ENCODE assay signal across 14 cellular contexts in the genomic region with DNA sequence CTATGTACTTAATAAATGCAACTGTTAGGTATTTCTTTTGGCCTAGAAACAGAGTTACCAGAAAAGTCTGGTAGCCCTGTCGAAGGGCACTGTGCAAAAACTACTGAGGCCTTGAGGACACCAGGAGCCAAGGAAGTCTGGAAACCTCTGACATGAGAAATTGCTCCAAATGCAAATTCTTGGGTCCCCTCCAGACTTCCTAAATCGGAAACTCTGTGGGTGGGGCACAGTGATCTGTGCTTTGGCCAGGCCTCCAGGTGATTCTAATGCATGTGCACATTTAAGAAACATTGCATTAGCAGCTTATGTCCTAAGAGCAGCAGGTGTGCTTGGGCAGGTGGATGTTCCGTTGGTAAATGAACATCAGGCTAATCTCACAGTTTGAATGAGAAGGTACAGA. TPM values are rescaled to one million over a fixed set of nuclear protein-coding genes. Genes with fewer than 3 reads are reported as not detected.
A peak's percentile ranks its signal among the peaks of the same experiment; 100 is the strongest.
DNase-seq lines count a peak whose midpoint lies in the region; ATAC-seq and TF ChIP-seq lines count a peak whose summit lies in the region.
"Had no signal": no experiment of that assay in that cellular context is flagged by ENCODE, and none has a peak within 500 bp of the region (broad histone marks: within the 10 kb centered on the region; RNA-seq: fewer than 3 reads in every experiment).

No MANE protein-coding gene starts in this region.

- no peak for TF ChIP-seq POLR2A in esophagus muscularis mucosa (IDR thresholded peaks at IDR 0.05; ENCODE audit: low read depth)

- no peaks in the 10 kb centered on the region for H3K9me3 ChIP-seq in cardiac muscle cell (ENCODE audit: low read depth)
- peaks cover 0 to 5% (median 0%) of the 10 kb centered on the region in 4 donors for H3K9me3 ChIP-seq in esophagus muscularis mucosa

- H3K4me3 Mint-ChIP-seq in osteocyte (ENCODE audit: unreplicated experiment), result no peak overlapping the region
- H3K4me3 Mint-ChIP-seq: activated CD4-positive, alpha-beta memory T cell treated with anti-CD3 and anti-CD28 coated beads for 36 hours; mesothelial cell of epicardium had no signal

- H3K9me3 Mint-ChIP-seq in osteocyte (ENCODE audit: unreplicated experiment), result peaks cover 29% of the 10 kb centered on the region

- DNase-seq in cardiac muscle cell (ENCODE audit: low read depth in 1 of 2, low spot score in 1 of 2) (no peak), Right ventricle myocardium inferior (ENCODE audit: missing footprints) (no peak), esophagus muscularis mucosa (ENCODE audit: extremely low spot score) (no peak), osteocyte (ENCODE audit: extremely low spot score, unreplicated experiment) (no peak), sciatic nerve (ENCODE audit: low spot score) (no peak), cortex of kidney (lab: John Stamatoyannopoulos, UW) (no peak), NCI-H446 treated with DMSO at 0.1 percent for 48 hours (lab: John Stamatoyannopoulos, UW) (no peak)
- DNase-seq: activated CD4-positive, alpha-beta memory T cell treated with anti-CD3 and anti-CD28 coated beads for 36 hours; Caco-2; GDM1; NK-92 treated with Interleukin-12 subunit alpha and Interleukin-12 subunit beta, amount 100 ng/mL, for 24 hours had no signal

- intact Hi-C loops in Right ventricle myocardium inferior (cut with DNase I), result no loop called here
- intact Hi-C loops in esophagus muscularis mucosa (cut with DNase I), result loop anchor here (10.0 kb wide), 1 partner anchor 289 kb away; no protein-coding TSS in a partner anchor
- intact Hi-C loops in sciatic nerve (cut with DNase I), result no loop called here

- no peaks in the 10 kb centered on the region for H3K27me3 Mint-ChIP-seq in osteocyte (ENCODE audit: unreplicated experiment)

- H3K4me3 ChIP-seq in cardiac muscle cell (no peak overlapping the region), esophagus muscularis mucosa (no peak overlapping the region)

- H3K36me3 Mint-ChIP-seq in osteocyte (ENCODE audit: unreplicated experiment), result peaks cover 45% of the 10 kb centered on the region

- no peak for TF ChIP-seq EP300 in esophagus muscularis mucosa (IDR thresholded peaks at IDR 0.05)

- no peak for ATAC-seq in Right ventricle myocardium inferior
- no peak for ATAC-seq in sciatic nerve
- no peak for ATAC-seq in GM18909 (IDR thresholded peaks at IDR 0.05; ENCODE audit: poor library complexity, unreplicated experiment)

- no peak for TF ChIP-seq CTCF in cardiac muscle cell (IDR thresholded peaks at IDR 0.05; ENCODE audit: low read depth, low read length)
- no peak for TF ChIP-seq CTCF in esophagus muscularis mucosa (IDR thresholded peaks at IDR 0.05)
- TF ChIP-seq CTCF in osteocyte (IDR thresholded peaks at IDR 0.05), result no peak

- H3K27ac ChIP-seq in cardiac muscle cell (peak overlapping the region; percentile 58), esophagus muscularis mucosa (replicated peaks in 1 of 4) (peak overlapping the region; percentile 40 to 71 (median 60))
- H3K27ac ChIP-seq: parathyroid adenoma had no signal

- H3K36me3 ChIP-seq in cardiac muscle cell (no peaks in the 10 kb centered on the region), esophagus muscularis mucosa (peaks cover 0 to 12% (median 3%) of the 10 kb centered on the region in 4 donors)

- peak overlapping the region; percentile 87 for H3K27ac Mint-ChIP-seq in osteocyte (ENCODE audit: unreplicated experiment)
- H3K27ac Mint-ChIP-seq: activated CD4-positive, alpha-beta memory T cell treated with anti-CD3 and anti-CD28 coated beads for 36 hours had no signal

- peaks cover 26% of the 10 kb centered on the region for H3K4me1 ChIP-seq in cardiac muscle cell (ENCODE audit: low read depth)
- H3K4me1 ChIP-seq in esophagus muscularis mucosa, result peaks cover 20 to 54% (median 39%) of the 10 kb centered on the region in 4 donors

- H3K4me1 Mint-ChIP-seq in osteocyte (ENCODE audit: unreplicated experiment), result peaks cover 57% of the 10 kb centered on the region

- no peaks in the 10 kb centered on the region for H3K27me3 ChIP-seq in cardiac muscle cell
- no peaks in the 10 kb centered on the region for H3K27me3 ChIP-seq in esophagus muscularis mucosa

- 56% methylated on average over 3 of the region's 3 CpGs for WGBS in esophagus muscularis mucosa

RNA-seq across cellular contexts. Expression of a gene that starts 50.0 kb away (rescaled TPM):
- total RNA-seq in cardiac muscle cell (23.5 and 23.8 TPM in 2 replicates), Right ventricle myocardium inferior (36.4 TPM), esophagus muscularis mucosa (10 to 100 TPM; 44.9 to 59.2 (median 56.2) TPM), osteocyte (64.8 and 72.0 TPM in 2 replicates), sciatic nerve (151 TPM)
- 15.7 and 16.5 TPM in 2 replicates for polyA plus RNA-seq in cardiac muscle cell
